In the genomic region with DNA sequence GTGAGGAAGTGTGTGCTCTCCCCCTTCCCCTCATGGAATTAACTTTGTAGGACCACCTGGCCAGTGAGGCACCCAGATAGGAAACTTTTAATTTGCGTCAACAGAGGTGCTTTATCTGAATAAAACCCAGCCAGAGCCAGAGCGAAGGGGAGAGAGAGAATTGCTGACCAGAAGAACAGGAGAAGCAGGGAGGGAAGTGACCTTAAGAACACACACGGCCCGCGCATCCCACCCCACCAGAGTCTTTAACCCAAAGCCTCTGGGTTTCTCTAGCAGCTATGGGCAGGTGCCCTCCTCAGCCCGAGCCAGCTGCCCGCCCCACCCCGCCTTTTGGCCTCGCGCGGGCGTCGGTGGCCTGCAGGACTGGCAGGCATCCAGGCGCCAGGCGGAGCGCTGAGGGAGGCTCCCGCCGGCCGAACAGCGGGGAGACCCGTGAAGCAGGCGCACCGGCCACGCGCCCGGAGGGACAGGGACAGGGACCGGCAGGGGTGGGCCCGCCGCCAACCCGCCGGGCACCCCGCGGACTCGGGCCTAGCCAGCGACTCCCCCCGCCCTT, we compare ENCODE assay signal across 1 cellular context.
TF ChIP-seq lines count a peak whose summit lies in the region.

No MANE protein-coding gene starts in this region.

TF ChIP-seq in K562, 482 proteins besides CTCF, POLR2A, EP300 and RAD21 (continued from another document and continues in another):
- TF ChIP-seq E2F3 (CRISPR knock-in tag; IDR thresholded peaks at IDR 0.05): 0 out of 2 replicates have a peak, but pooled peaks have one; percentile 37
- TF ChIP-seq, protein P1, sequence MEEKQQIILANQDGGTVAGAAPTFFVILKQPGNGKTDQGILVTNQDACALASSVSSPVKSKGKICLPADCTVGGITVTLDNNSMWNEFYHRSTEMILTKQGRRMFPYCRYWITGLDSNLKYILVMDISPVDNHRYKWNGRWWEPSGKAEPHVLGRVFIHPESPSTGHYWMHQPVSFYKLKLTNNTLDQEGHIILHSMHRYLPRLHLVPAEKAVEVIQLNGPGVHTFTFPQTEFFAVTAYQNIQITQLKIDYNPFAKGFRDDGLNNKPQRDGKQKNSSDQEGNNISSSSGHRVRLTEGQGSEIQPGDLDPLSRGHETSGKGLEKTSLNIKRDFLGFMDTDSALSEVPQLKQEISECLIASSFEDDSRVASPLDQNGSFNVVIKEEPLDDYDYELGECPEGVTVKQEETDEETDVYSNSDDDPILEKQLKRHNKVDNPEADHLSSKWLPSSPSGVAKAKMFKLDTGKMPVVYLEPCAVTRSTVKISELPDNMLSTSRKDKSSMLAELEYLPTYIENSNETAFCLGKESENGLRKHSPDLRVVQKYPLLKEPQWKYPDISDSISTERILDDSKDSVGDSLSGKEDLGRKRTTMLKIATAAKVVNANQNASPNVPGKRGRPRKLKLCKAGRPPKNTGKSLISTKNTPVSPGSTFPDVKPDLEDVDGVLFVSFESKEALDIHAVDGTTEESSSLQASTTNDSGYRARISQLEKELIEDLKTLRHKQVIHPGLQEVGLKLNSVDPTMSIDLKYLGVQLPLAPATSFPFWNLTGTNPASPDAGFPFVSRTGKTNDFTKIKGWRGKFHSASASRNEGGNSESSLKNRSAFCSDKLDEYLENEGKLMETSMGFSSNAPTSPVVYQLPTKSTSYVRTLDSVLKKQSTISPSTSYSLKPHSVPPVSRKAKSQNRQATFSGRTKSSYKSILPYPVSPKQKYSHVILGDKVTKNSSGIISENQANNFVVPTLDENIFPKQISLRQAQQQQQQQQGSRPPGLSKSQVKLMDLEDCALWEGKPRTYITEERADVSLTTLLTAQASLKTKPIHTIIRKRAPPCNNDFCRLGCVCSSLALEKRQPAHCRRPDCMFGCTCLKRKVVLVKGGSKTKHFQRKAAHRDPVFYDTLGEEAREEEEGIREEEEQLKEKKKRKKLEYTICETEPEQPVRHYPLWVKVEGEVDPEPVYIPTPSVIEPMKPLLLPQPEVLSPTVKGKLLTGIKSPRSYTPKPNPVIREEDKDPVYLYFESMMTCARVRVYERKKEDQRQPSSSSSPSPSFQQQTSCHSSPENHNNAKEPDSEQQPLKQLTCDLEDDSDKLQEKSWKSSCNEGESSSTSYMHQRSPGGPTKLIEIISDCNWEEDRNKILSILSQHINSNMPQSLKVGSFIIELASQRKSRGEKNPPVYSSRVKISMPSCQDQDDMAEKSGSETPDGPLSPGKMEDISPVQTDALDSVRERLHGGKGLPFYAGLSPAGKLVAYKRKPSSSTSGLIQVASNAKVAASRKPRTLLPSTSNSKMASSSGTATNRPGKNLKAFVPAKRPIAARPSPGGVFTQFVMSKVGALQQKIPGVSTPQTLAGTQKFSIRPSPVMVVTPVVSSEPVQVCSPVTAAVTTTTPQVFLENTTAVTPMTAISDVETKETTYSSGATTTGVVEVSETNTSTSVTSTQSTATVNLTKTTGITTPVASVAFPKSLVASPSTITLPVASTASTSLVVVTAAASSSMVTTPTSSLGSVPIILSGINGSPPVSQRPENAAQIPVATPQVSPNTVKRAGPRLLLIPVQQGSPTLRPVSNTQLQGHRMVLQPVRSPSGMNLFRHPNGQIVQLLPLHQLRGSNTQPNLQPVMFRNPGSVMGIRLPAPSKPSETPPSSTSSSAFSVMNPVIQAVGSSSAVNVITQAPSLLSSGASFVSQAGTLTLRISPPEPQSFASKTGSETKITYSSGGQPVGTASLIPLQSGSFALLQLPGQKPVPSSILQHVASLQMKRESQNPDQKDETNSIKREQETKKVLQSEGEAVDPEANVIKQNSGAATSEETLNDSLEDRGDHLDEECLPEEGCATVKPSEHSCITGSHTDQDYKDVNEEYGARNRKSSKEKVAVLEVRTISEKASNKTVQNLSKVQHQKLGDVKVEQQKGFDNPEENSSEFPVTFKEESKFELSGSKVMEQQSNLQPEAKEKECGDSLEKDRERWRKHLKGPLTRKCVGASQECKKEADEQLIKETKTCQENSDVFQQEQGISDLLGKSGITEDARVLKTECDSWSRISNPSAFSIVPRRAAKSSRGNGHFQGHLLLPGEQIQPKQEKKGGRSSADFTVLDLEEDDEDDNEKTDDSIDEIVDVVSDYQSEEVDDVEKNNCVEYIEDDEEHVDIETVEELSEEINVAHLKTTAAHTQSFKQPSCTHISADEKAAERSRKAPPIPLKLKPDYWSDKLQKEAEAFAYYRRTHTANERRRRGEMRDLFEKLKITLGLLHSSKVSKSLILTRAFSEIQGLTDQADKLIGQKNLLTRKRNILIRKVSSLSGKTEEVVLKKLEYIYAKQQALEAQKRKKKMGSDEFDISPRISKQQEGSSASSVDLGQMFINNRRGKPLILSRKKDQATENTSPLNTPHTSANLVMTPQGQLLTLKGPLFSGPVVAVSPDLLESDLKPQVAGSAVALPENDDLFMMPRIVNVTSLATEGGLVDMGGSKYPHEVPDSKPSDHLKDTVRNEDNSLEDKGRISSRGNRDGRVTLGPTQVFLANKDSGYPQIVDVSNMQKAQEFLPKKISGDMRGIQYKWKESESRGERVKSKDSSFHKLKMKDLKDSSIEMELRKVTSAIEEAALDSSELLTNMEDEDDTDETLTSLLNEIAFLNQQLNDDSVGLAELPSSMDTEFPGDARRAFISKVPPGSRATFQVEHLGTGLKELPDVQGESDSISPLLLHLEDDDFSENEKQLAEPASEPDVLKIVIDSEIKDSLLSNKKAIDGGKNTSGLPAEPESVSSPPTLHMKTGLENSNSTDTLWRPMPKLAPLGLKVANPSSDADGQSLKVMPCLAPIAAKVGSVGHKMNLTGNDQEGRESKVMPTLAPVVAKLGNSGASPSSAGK (IDR thresholded peaks at IDR 0.05): peak; percentile 61
- TF ChIP-seq SAP30 (IDR thresholded peaks at IDR 0.05; ENCODE audit: borderline replicate concordance, insufficient read depth, low read depth, low read length, poor library complexity, severe bottlenecking): no peak
- TF ChIP-seq, protein P2, sequence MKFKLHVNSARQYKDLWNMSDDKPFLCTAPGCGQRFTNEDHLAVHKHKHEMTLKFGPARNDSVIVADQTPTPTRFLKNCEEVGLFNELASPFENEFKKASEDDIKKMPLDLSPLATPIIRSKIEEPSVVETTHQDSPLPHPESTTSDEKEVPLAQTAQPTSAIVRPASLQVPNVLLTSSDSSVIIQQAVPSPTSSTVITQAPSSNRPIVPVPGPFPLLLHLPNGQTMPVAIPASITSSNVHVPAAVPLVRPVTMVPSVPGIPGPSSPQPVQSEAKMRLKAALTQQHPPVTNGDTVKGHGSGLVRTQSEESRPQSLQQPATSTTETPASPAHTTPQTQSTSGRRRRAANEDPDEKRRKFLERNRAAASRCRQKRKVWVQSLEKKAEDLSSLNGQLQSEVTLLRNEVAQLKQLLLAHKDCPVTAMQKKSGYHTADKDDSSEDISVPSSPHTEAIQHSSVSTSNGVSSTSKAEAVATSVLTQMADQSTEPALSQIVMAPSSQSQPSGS (CRISPR knock-in tag; IDR thresholded peaks at IDR 0.05): 0 out of 2 replicates have a peak, but pooled peaks have one; percentile 32
- 0 out of 2 replicates have a peak, but pooled peaks have one; percentile 2 for TF ChIP-seq ZNF316 (IDR thresholded peaks at IDR 0.05)
- TF ChIP-seq CBFB (CRISPR knock-in tag; IDR thresholded peaks at IDR 0.05): no peak
- no peak for TF ChIP-seq SRSF9 (IDR thresholded peaks at IDR 0.05; ENCODE audit: borderline replicate concordance, low read depth, low read length)
- no peak for TF ChIP-seq SREBF2 (CRISPR knock-in tag; IDR thresholded peaks at IDR 0.05)
- no peak for TF ChIP-seq CHCHD3 (CRISPR knock-in tag; IDR thresholded peaks at IDR 0.05)
- TF ChIP-seq HSF4 (CRISPR knock-in tag; IDR thresholded peaks at IDR 0.05; ENCODE audit: borderline replicate concordance): no peak
- TF ChIP-seq, protein P3, sequence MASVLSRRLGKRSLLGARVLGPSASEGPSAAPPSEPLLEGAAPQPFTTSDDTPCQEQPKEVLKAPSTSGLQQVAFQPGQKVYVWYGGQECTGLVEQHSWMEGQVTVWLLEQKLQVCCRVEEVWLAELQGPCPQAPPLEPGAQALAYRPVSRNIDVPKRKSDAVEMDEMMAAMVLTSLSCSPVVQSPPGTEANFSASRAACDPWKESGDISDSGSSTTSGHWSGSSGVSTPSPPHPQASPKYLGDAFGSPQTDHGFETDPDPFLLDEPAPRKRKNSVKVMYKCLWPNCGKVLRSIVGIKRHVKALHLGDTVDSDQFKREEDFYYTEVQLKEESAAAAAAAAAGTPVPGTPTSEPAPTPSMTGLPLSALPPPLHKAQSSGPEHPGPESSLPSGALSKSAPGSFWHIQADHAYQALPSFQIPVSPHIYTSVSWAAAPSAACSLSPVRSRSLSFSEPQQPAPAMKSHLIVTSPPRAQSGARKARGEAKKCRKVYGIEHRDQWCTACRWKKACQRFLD (CRISPR knock-in tag; IDR thresholded peaks at IDR 0.05): no peak
- peak in 1 of 3 experiments; percentile 6 for TF ChIP-seq YY1 (IDR thresholded peaks at IDR 0.05; ENCODE audit: borderline replicate concordance in 1 of 3, control insufficient read depth in 1 of 3, extremely low read depth in 1 of 3, insufficient read depth in 3 of 3, insufficient read length in 1 of 3, insufficient replicate concordance in 2 of 3, low read depth in 1 of 3, low read length in 2 of 3)
- peak; percentile 58; the same call in 1 of the 2 replicates for TF ChIP-seq SMAD4 (CRISPR knock-in tag; conservative IDR thresholded peaks at IDR 0.05)
- no peak for TF ChIP-seq KLF10 (CRISPR knock-in tag; IDR thresholded peaks at IDR 0.05)
- TF ChIP-seq ESRRA (IDR thresholded peaks at IDR 0.05; ENCODE audit: borderline replicate concordance, low read depth): no peak
- TF ChIP-seq, protein P4, sequence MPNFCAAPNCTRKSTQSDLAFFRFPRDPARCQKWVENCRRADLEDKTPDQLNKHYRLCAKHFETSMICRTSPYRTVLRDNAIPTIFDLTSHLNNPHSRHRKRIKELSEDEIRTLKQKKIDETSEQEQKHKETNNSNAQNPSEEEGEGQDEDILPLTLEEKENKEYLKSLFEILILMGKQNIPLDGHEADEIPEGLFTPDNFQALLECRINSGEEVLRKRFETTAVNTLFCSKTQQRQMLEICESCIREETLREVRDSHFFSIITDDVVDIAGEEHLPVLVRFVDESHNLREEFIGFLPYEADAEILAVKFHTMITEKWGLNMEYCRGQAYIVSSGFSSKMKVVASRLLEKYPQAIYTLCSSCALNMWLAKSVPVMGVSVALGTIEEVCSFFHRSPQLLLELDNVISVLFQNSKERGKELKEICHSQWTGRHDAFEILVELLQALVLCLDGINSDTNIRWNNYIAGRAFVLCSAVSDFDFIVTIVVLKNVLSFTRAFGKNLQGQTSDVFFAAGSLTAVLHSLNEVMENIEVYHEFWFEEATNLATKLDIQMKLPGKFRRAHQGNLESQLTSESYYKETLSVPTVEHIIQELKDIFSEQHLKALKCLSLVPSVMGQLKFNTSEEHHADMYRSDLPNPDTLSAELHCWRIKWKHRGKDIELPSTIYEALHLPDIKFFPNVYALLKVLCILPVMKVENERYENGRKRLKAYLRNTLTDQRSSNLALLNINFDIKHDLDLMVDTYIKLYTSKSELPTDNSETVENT (CRISPR knock-in tag; IDR thresholded peaks at IDR 0.05): peak; percentile 60
- no peak for TF ChIP-seq CREB1 (IDR thresholded peaks at IDR 0.05)
- TF ChIP-seq CREB1 (CRISPR knock-in tag; IDR thresholded peaks at IDR 0.05): no peak
- no peak for TF ChIP-seq ZBTB1 (CRISPR knock-in tag; IDR thresholded peaks at IDR 0.05; ENCODE audit: borderline replicate concordance, low read depth)
- TF ChIP-seq CREM (IDR thresholded peaks at IDR 0.05; ENCODE audit: low read depth): 0 out of 2 replicates have a peak, but pooled peaks have one; percentile 6
- no peak for TF ChIP-seq ZNF695 (CRISPR knock-in tag; IDR thresholded peaks at IDR 0.05)
- TF ChIP-seq, protein P5, sequence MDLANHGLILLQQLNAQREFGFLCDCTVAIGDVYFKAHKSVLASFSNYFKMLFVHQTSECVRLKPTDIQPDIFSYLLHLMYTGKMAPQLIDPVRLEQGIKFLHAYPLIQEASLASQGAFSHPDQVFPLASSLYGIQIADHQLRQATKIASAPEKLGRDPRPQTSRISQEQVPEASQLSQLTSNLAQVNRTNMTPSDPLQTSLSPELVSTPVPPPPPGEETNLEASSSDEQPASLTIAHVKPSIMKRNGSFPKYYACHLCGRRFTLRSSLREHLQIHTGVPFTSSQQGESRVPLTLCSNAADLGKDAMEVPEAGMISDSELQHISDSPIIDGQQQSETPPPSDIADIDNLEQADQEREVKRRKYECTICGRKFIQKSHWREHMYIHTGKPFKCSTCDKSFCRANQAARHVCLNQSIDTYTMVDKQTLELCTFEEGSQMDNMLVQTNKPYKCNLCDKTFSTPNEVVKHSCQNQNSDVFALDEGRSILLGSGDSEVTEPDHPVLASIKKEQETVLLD (IDR thresholded peaks at IDR 0.05): no peak
- 0 out of 2 replicates have a peak, but pooled peaks have one; percentile 26 for TF ChIP-seq SMARCA4 (IDR thresholded peaks at IDR 0.05)
- no peak for TF ChIP-seq ZFX (CRISPR knock-in tag; IDR thresholded peaks at IDR 0.05)
- TF ChIP-seq GATAD2B (IDR thresholded peaks at IDR 0.05; ENCODE audit: borderline replicate concordance): peak; percentile 57; the same call in 1 of the 2 replicates
- TF ChIP-seq L3MBTL2 (IDR thresholded peaks at IDR 0.05): peak; percentile 73
- TF ChIP-seq, protein P6, sequence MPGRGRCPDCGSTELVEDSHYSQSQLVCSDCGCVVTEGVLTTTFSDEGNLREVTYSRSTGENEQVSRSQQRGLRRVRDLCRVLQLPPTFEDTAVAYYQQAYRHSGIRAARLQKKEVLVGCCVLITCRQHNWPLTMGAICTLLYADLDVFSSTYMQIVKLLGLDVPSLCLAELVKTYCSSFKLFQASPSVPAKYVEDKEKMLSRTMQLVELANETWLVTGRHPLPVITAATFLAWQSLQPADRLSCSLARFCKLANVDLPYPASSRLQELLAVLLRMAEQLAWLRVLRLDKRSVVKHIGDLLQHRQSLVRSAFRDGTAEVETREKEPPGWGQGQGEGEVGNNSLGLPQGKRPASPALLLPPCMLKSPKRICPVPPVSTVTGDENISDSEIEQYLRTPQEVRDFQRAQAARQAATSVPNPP (IDR thresholded peaks at IDR 0.05; ENCODE audit: borderline replicate concordance, insufficient read depth, insufficient read length): no peak
- peak; percentile 37; the same call in 1 of the 2 replicates for TF ChIP-seq ZNF224 (CRISPR knock-in tag; IDR thresholded peaks at IDR 0.05)
- no peak for TF ChIP-seq TBL1XR1 (IDR thresholded peaks at IDR 0.05; ENCODE audit: low read length in 2 of 2)
- no peak for TF ChIP-seq XRCC5 (IDR thresholded peaks at IDR 0.05; ENCODE audit: low read depth, low read length)
- TF ChIP-seq, protein P7, sequence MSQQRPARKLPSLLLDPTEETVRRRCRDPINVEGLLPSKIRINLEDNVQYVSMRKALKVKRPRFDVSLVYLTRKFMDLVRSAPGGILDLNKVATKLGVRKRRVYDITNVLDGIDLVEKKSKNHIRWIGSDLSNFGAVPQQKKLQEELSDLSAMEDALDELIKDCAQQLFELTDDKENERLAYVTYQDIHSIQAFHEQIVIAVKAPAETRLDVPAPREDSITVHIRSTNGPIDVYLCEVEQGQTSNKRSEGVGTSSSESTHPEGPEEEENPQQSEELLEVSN (IDR thresholded peaks at IDR 0.05; ENCODE audit: borderline replicate concordance in 1 of 2, extremely low read depth in 1 of 2, insufficient read depth in 1 of 2, insufficient read length in 1 of 2, low read depth in 1 of 2, low read length in 1 of 2, poor library complexity in 1 of 2, severe bottlenecking in 1 of 2): peak; percentile 65 to 96
- no peak; the same call in 1 of the 2 replicates for TF ChIP-seq NFRKB (IDR thresholded peaks at IDR 0.05; ENCODE audit: low read depth)
